Comparison of ENCODE assay signal across 8 cellular contexts in the genomic region with DNA sequence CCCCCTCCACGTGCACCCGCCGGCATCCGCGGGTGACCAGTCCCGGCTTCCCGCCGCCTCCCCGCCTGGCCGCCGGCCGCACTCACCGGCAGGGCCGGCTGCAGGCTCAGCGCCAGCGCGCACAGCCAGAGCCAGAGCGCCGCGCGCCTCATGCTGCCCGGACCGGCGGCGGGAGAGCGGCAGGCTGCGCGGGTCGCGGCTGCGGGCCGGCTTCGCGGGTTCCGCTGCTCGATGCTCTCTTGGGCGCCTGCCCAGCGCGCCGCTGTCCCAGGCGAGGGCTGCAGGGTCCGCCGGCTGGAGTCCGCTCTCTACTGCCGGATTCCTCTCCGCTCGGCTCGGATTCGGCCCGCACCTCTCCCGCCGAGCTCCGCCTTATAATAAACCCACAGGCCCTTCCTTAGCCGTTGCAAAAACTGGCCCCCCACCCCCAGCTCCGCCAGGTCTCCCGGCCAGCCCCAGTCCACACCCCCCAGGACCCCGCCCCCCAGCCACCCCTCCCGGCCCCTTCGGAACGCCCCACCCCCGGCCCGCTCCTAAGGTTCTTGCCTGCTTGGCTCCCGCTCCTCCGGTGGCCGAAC. TPM values are rescaled to one million over a fixed set of nuclear protein-coding genes. Genes with fewer than 3 reads are reported as not detected.
DNase-seq lines count a peak whose midpoint lies in the region; ATAC-seq, FAIRE-seq and TF ChIP-seq lines count a peak whose summit lies in the region.

A gene with protein sequence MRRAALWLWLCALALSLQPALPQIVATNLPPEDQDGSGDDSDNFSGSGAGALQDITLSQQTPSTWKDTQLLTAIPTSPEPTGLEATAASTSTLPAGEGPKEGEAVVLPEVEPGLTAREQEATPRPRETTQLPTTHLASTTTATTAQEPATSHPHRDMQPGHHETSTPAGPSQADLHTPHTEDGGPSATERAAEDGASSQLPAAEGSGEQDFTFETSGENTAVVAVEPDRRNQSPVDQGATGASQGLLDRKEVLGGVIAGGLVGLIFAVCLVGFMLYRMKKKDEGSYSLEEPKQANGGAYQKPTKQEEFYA (minus strand): TSS at position 415 of the 578 bp plus-strand sequence. CDS start 263 bp downstream, at position 152.

- CTCF ChIA-PET in A549 (lab: Yijun Ruan, JAX) = interaction anchor here (0.5 to 14.6 kb wide), 61 partner anchors 9 to 271 kb away, joined by 3 to 202 read pairs (median 5); no protein-coding TSS in a partner anchor

- H3K27me3 ChIP-seq in RWPE2 (ENCODE audit: insufficient read depth, poor library complexity, severe bottlenecking) (no peaks in the 10 kb centered on the region), endocrine pancreas (ENCODE audit: control insufficient read depth, insufficient read depth, low read length) (peaks cover 2% of the 10 kb centered on the region)

- TF ChIP-seq POLR2A in A549 (IDR thresholded peaks at IDR 0.05; ENCODE audit: low read length) = peak; percentile 70

- H3K4me2 ChIP-seq in A549 = peak within 1 kb of the TSS; percentile 80

- 0% methylated on average over 15 of the region's 65 CpGs for WGBS in A549 (ENCODE audit: missing lambda C conversion rate)
- 0% methylated on average over 45 to 50 of the region's 65 CpGs for WGBS in mesodermal cell (ENCODE audit: insufficient coverage in 2 of 2), 2 experiments

- TF ChIP-seq CTCF in A549 (IDR thresholded peaks at IDR 0.05) (no peak), GM12864 (IDR thresholded peaks at IDR 0.05; ENCODE audit: low read depth, low read length, missing control alignments) (no peak), RWPE2 (IDR thresholded peaks at IDR 0.05; ENCODE audit: poor library complexity, severe bottlenecking) (no peak)

- peaks cover 40% of the 10 kb centered on the region for H3K4me1 ChIP-seq in A549
- H3K4me1 ChIP-seq in RWPE2 (ENCODE audit: insufficient read depth, poor library complexity, severe bottlenecking) = peaks cover 35% of the 10 kb centered on the region
- no peaks in the 10 kb centered on the region for H3K4me1 ChIP-seq in endocrine pancreas (ENCODE audit: control insufficient read depth, insufficient read depth, low read length)
- peaks cover 7% of the 10 kb centered on the region for H3K4me1 ChIP-seq in mesodermal cell (ENCODE audit: control insufficient read depth, insufficient read depth, low read length, poor library complexity, severe bottlenecking)

- DNase-seq in A549 (ENCODE audit: low read depth in 1 of 2, low spot score in 1 of 2) = peak; percentile 81 to 82
- no peak for DNase-seq in GM12864 (ENCODE audit: low read depth)
- peak; percentile 83 for DNase-seq in RWPE2 (ENCODE audit: low spot score)
- peak; percentile 93 for DNase-seq in urothelium cell line (ENCODE audit: low spot score)

- no peaks in the 10 kb centered on the region for H3K9me3 ChIP-seq in A549
- H3K9me3 ChIP-seq in RWPE2 (ENCODE audit: severe bottlenecking) = no peaks in the 10 kb centered on the region
- no peaks in the 10 kb centered on the region for H3K9me3 ChIP-seq in endocrine pancreas (ENCODE audit: control insufficient read depth, low read length)
- no peaks in the 10 kb centered on the region for H3K9me3 ChIP-seq in mesodermal cell (ENCODE audit: control insufficient read depth, low read length)

- peaks cover 36% of the 10 kb centered on the region for H3K36me3 ChIP-seq in RWPE2 (ENCODE audit: low read depth)
- H3K36me3 ChIP-seq in endocrine pancreas (ENCODE audit: control insufficient read depth, insufficient read depth, low read length) = no peaks in the 10 kb centered on the region
- no peaks in the 10 kb centered on the region for H3K36me3 ChIP-seq in mesodermal cell (ENCODE audit: control insufficient read depth, insufficient read depth, low read length)

- no peak for TF ChIP-seq EP300 in A549 (IDR thresholded peaks at IDR 0.05)

- ATAC-seq in A549 = peak; percentile 58 to 76
- ATAC-seq in HG03342 (IDR thresholded peaks at IDR 0.05; ENCODE audit: unreplicated experiment) = peak; percentile 21
- ATAC-seq in RWPE2 (ENCODE audit: low read depth) = peak; percentile 46
- no peak for ATAC-seq in HG03159 (IDR thresholded peaks at IDR 0.05; ENCODE audit: unreplicated experiment)

- peak within 1 kb of the TSS; percentile 30 for H3K9ac ChIP-seq in endocrine pancreas (ENCODE audit: control insufficient read depth, insufficient read depth, low read length)

- H3K4me3 ChIP-seq in A549 (peak within 1 kb of the TSS; percentile 95), GM12864 (ENCODE audit: low read depth, low read length) (peak within 1 kb of the TSS; percentile 87), RWPE2 (ENCODE audit: severe bottlenecking) (peak within 1 kb of the TSS; percentile 98), endocrine pancreas (ENCODE audit: control insufficient read depth, insufficient read depth, low read length) (no peak within 1 kb of the TSS), mesodermal cell (ENCODE audit: extremely low read depth, insufficient read depth, low read length, poor library complexity, severe bottlenecking) (peak within 1 kb of the TSS; percentile 56)

- TF ChIP-seq RAD21 in A549 (conservative IDR thresholded peaks at IDR 0.05 in 1 of 2, IDR thresholded peaks at IDR 0.05 in 1 of 2) = no peak

- FAIRE-seq in A549 (lab: Jason Lieb, UNC) = no peak
- FAIRE-seq in urothelium cell line (lab: Jason Lieb, UNC) = no peak

- POLR2A ChIA-PET in A549 (lab: Yijun Ruan, JAX) = interaction anchor here (0.6 to 1.7 kb wide), 15 partner anchors 15 to 323 kb away, joined by 3 to 14 read pairs (median 3); a partner anchor contains a TSS

- H3K27ac ChIP-seq in A549 (peak within 1 kb of the TSS; percentile 96 to 97), RWPE2 (ENCODE audit: poor library complexity, severe bottlenecking) (peak within 1 kb of the TSS; percentile 97), mesodermal cell (ENCODE audit: low read depth, low read length, severe bottlenecking) (no peak within 1 kb of the TSS)

TF ChIP-seq in A549, 52 proteins besides CTCF, POLR2A, EP300 and RAD21:
- TF ChIP-seq JUN (IDR thresholded peaks at IDR 0.05) (peak; percentile 52 to 82; a peak in 4 of 5 replicates), NPAS2 (CRISPR knock-in tag; IDR thresholded peaks at IDR 0.05; ENCODE audit: borderline replicate concordance) (peak; percentile 15; the same call in 1 of the 2 replicates), FOXS1 (CRISPR knock-in tag; IDR thresholded peaks at IDR 0.05) (no peak), BHLHE40 (IDR thresholded peaks at IDR 0.05; ENCODE audit: low read depth, low read length) (0 out of 2 replicates have a peak, but pooled peaks have one; percentile 14), KDM5A (IDR thresholded peaks at IDR 0.05) (no peak)
- TF ChIP-seq, protein P1, sequence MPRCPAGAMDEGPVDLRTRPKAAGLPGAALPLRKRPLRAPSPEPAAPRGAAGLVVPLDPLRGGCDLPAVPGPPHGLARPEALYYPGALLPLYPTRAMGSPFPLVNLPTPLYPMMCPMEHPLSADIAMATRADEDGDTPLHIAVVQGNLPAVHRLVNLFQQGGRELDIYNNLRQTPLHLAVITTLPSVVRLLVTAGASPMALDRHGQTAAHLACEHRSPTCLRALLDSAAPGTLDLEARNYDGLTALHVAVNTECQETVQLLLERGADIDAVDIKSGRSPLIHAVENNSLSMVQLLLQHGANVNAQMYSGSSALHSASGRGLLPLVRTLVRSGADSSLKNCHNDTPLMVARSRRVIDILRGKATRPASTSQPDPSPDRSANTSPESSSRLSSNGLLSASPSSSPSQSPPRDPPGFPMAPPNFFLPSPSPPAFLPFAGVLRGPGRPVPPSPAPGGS (IDR thresholded peaks at IDR 0.05) = peak; percentile 59; the same call in 1 of the 3 replicates
- TF ChIP-seq, protein P2, sequence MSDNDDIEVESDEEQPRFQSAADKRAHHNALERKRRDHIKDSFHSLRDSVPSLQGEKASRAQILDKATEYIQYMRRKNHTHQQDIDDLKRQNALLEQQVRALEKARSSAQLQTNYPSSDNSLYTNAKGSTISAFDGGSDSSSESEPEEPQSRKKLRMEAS (IDR thresholded peaks at IDR 0.05) = peak; percentile 76

RNA-seq across cellular contexts. Expression of the gene that starts here (rescaled TPM):
- 97.1 and 116 TPM in 2 replicates for polyA plus RNA-seq in A549 (2011; rRNA removed)
- polyA plus RNA-seq in A549 (2012; cell fraction: cytosol; rRNA removed) = 123 and 215 TPM in 2 replicates
- polyA plus RNA-seq in A549 (2012; cell fraction: nucleus; rRNA removed) = 279 and 455 TPM in 2 replicates
- polyA plus RNA-seq in A549 (2017; fragmentation: RNase III; extraction: RNeasy Plus Mini Kit Qiagen cat#74134 plus additional on column Dnase treatment) = 157 to 171 TPM (median 166 TPM) in 3 replicates
- polyA minus RNA-seq in A549 (2011; rRNA and poly(A)+ RNA removed) = 92.8 and 113 TPM in 2 replicates
- 26.1 TPM for polyA plus RNA-seq in mesodermal cell (2013, experiment 1 of 2)
- polyA plus RNA-seq in mesodermal cell (2013, experiment 2 of 2) = 19.4 TPM
